In the genomic region with DNA sequence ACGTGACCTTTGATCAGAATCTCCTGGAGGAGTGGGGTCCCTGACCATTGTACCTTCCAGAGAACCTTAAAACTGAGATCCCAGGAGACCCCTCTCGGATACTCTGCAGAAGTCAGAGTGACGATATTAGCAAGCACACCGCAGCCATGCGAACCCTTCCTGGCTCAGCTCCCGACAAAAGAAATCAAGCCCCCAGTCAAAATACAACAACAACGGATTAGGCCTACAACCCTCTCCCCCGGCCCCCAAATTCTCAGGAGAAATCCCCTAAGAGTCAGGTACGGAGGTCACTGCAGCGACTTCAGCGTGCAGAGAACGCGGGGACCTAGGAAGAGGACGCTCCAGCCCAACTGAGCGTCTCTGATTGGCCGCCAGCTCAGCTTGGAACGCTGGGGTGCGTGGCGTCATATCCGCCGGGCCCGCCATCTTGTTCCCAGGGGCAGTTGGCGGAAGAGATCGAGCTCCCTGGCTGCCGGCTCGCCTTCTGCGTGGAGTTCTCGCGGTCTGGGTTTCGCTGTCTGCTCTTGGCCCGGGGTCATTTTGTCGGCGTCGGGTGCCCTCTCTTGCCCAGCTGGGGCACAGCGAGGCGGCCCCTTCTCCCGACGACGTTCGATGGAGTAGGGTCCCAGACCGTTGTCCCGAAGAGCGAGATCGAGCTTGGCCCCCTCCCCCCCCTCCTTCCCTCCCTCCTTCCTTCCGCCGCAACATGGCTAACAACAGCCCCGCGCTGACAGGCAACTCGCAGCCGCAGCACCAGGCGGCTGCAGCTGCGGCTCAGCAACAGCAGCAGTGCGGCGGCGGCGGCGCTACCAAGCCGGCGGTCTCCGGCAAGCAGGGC, we compare ENCODE assay signal across 1 cellular context.
A peak's percentile ranks its signal among the peaks of the same experiment; 100 is the strongest.
TF ChIP-seq lines count a peak whose summit lies in the region.

A gene with protein sequence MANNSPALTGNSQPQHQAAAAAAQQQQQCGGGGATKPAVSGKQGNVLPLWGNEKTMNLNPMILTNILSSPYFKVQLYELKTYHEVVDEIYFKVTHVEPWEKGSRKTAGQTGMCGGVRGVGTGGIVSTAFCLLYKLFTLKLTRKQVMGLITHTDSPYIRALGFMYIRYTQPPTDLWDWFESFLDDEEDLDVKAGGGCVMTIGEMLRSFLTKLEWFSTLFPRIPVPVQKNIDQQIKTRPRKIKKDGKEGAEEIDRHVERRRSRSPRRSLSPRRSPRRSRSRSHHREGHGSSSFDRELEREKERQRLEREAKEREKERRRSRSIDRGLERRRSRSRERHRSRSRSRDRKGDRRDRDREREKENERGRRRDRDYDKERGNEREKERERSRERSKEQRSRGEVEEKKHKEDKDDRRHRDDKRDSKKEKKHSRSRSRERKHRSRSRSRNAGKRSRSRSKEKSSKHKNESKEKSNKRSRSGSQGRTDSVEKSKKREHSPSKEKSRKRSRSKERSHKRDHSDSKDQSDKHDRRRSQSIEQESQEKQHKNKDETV (plus strand): TSS at position 425 of the 838 bp plus-strand sequence. CDS start 282 bp downstream, at position 707.

TF ChIP-seq in Ishikawa, 13 proteins besides CTCF, POLR2A, EP300 and RAD21 (continued from another document):
- TF ChIP-seq, protein P1, sequence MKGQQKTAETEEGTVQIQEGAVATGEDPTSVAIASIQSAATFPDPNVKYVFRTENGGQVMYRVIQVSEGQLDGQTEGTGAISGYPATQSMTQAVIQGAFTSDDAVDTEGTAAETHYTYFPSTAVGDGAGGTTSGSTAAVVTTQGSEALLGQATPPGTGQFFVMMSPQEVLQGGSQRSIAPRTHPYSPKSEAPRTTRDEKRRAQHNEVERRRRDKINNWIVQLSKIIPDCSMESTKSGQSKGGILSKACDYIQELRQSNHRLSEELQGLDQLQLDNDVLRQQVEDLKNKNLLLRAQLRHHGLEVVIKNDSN (IDR thresholded peaks at IDR 0.05), result peak; percentile 10; the same call in 1 of the 2 replicates
- TF ChIP-seq TCF12 (IDR thresholded peaks at IDR 0.05; ENCODE audit: low read depth) (peak; percentile 65; the same call in 1 of the 2 replicates), EGR1 (IDR thresholded peaks at IDR 0.05) (no peak; the same call in 1 of the 2 replicates), CREB1 (IDR thresholded peaks at IDR 0.05; ENCODE audit: low read depth) (peak; percentile 88)
TF ChIP-seq in Ishikawa: peak in this region for 7.
